Comparison of ENCODE assay signal across 8 cellular contexts in genomic region chr9:61523897-61524620, GRCh38.
DNase-seq lines count a peak whose midpoint lies in the region; ATAC-seq, FAIRE-seq and TF ChIP-seq lines count a peak whose summit lies in the region.
"Not testable (repeated sequence)": the region's sequence is repeated elsewhere in the genome, so short reads cannot be mapped to it uniquely, and the experiment has no call there.

No MANE protein-coding gene starts in this region.

- H3K36me3 Mint-ChIP-seq in MCF 10A (ENCODE audit: insufficient read depth, unreplicated experiment) = not testable (repeated sequence)

- not testable (repeated sequence) for H3K9me3 ChIP-seq in RWPE2 (ENCODE audit: severe bottlenecking); mucosa of descending colon; small intestine (ENCODE audit: control insufficient read depth, low read depth)

- CTCF ChIA-PET in MCF 10A (lab: Yijun Ruan, JAX) = not testable (repeated sequence)

- peak overlapping the region; percentile 22 for H3K27ac Mint-ChIP-seq in MCF 10A (ENCODE audit: low read depth, unreplicated experiment)

- not testable (repeated sequence) for H3K9me3 Mint-ChIP-seq in MCF 10A (ENCODE audit: unreplicated experiment)

- H3K27me3 Mint-ChIP-seq in MCF 10A (ENCODE audit: insufficient read depth, unreplicated experiment) = not testable (repeated sequence)

- not testable (repeated sequence) for H3K27ac ChIP-seq in RWPE2 (ENCODE audit: poor library complexity, severe bottlenecking); small intestine (ENCODE audit: low read depth in 1 of 2, low read length in 1 of 2)

- not testable (repeated sequence) for H3K36me3 ChIP-seq in RWPE2 (ENCODE audit: low read depth); mucosa of descending colon (ENCODE audit: low read depth); small intestine (ENCODE audit: control insufficient read depth in 2 of 2, insufficient read depth in 2 of 2, low read length in 2 of 2)

- POLR2A ChIA-PET in MCF 10A (lab: Yijun Ruan, JAX) = not testable (repeated sequence)

- H3K27me3 ChIP-seq in RWPE2 (ENCODE audit: insufficient read depth, poor library complexity, severe bottlenecking); small intestine (ENCODE audit: control insufficient read depth in 2 of 2, insufficient read depth in 2 of 2, low read length in 2 of 2): not testable (repeated sequence)

- H3K4me3 ChIP-seq in RWPE2 (ENCODE audit: severe bottlenecking); mucosa of descending colon; small intestine (ENCODE audit: low read depth in 1 of 2, low read length in 2 of 2): not testable (repeated sequence)

- H3K4me3 Mint-ChIP-seq in MCF 10A (ENCODE audit: unreplicated experiment) = peak overlapping the region; percentile 25

- peak; percentile 48; the same call in 1 of the 3 replicates for ATAC-seq in RWPE2 (ENCODE audit: low read depth)
- peak; percentile 92 for ATAC-seq in mucosa of descending colon

- not testable (repeated sequence) for H3K4me1 ChIP-seq in RWPE2 (ENCODE audit: insufficient read depth, poor library complexity, severe bottlenecking); mucosa of descending colon (ENCODE audit: low read depth); small intestine (ENCODE audit: control insufficient read depth in 2 of 2, insufficient read depth in 1 of 2, low read depth in 1 of 2, low read length in 1 of 2)

- DNase-seq in Caki2 (ENCODE audit: low read depth) (peak; percentile 55), NCI-H1105 treated with DMSO at 0.1 percent for 48 hours (lab: John Stamatoyannopoulos, UW) (peak; percentile 4), NCI-H2227 (lab: John Stamatoyannopoulos, UW; ENCODE audit: unreplicated experiment) (peak; percentile 1), MCF 10A (ENCODE audit: unreplicated experiment) (peak; percentile 68), kidney tubule cell (ENCODE audit: low spot score) (peak; percentile 29)
- DNase-seq in RWPE2 (ENCODE audit: low spot score); mucosa of descending colon; small intestine: not testable (repeated sequence)

- in situ Hi-C loops in Caki2 (cut with HindIII; ENCODE audit: low pct_unique_long_range_greater_than_20kb, low sequenced_read_pairs) = not testable (repeated sequence)

- FAIRE-seq in small intestine (lab: Jason Lieb, UNC) = peak; percentile 41

- H3K4me1 Mint-ChIP-seq in MCF 10A (ENCODE audit: insufficient read depth, unreplicated experiment) = not testable (repeated sequence)

- intact Hi-C loops in MCF 10A (cut with micrococcal nuclease); mucosa of descending colon (cut with DNase I, micrococcal nuclease): not testable (repeated sequence)

- not testable (repeated sequence) for BruUV-seq in MCF 10A (replicated peaks; lab: Mats Ljungman, UMichigan)

- no CpG with 5 or more reads among the region's 4 CpGs for WGBS in small intestine, 3 donors

- TF ChIP-seq CTCF in RWPE2 (IDR thresholded peaks at IDR 0.05; ENCODE audit: poor library complexity, severe bottlenecking); MCF 10A (IDR thresholded peaks at IDR 0.05; ENCODE audit: unreplicated experiment); mucosa of descending colon (IDR thresholded peaks at IDR 0.05): not testable (repeated sequence)
